Comparison of ENCODE assay signal across 8 cellular contexts in genomic region chr11:64241430-64242153, GRCh38. TPM values are rescaled to one million over a fixed set of nuclear protein-coding genes. Genes with fewer than 3 reads are reported as not detected.
DNase-seq lines count a peak whose midpoint lies in the region; ATAC-seq, FAIRE-seq and TF ChIP-seq lines count a peak whose summit lies in the region.

No MANE protein-coding gene starts in this region.

- H3K27ac ChIP-seq in OCI-LY3 (ENCODE audit: low read length) = peak overlapping the region; percentile 89
- peak overlapping the region; percentile 60 for H3K27ac ChIP-seq in muscle layer of duodenum (ENCODE audit: low read length)

- peaks cover 54% of the 10 kb centered on the region for H3K79me2 ChIP-seq in OCI-LY3 (ENCODE audit: low read length)

- DNase-seq in D721Med (ENCODE audit: insufficient read length, low spot score) (peak; percentile 78), HuH-7.5 (ENCODE audit: low spot score) (peak; percentile 88), activated T-cell treated with anti-CD3 and anti-CD28 coated beads for 24 hours (ENCODE audit: low read depth) (peak; percentile 100), epithelial cell of proximal tubule (ENCODE audit: low read depth) (peak; percentile 83)
- peak; percentile 99 for DNase-seq in stimulated activated CD8-positive, alpha-beta memory T cell treated with anti-CD3 and anti-CD28 coated beads, Interleukin-7, amount 100 ng/mL, for 1 hour (ENCODE audit: low read depth in 2 of 2)

- peak overlapping the region; percentile 89 for H3K4me2 ChIP-seq in OCI-LY3 (ENCODE audit: low read length)

- H3K9ac ChIP-seq in OCI-LY3 (ENCODE audit: low read length) = peak overlapping the region; percentile 94

- H4K20me1 ChIP-seq in OCI-LY3 (ENCODE audit: insufficient read depth, low read length) = 0 out of 2 replicates have a peak, but pooled peaks cover 3% of the 10 kb centered on the region

- H3K9me3 ChIP-seq in OCI-LY3 (ENCODE audit: insufficient read depth, low read length) (no peaks in the 10 kb centered on the region), muscle layer of duodenum (ENCODE audit: control insufficient read depth in 1 of 2, low read length in 2 of 2) (no peaks in the 10 kb centered on the region)

- H3K4me3 ChIP-seq in OCI-LY3 (ENCODE audit: low read length) = peak overlapping the region; percentile 94
- peak overlapping the region; percentile 96 for H3K4me3 ChIP-seq in epithelial cell of proximal tubule (ENCODE audit: low read depth, low read length)
- peak overlapping the region; percentile 65 to 93 for H3K4me3 ChIP-seq in muscle layer of duodenum (ENCODE audit: low read depth in 1 of 2, low read length in 2 of 2)

- peaks cover 41% of the 10 kb centered on the region for H3K36me3 ChIP-seq in OCI-LY3 (replicated peaks; ENCODE audit: low read depth, low read length)
- peaks cover 14 to 19% of the 10 kb centered on the region in 2 donors for H3K36me3 ChIP-seq in muscle layer of duodenum (ENCODE audit: control insufficient read depth in 1 of 2, insufficient read depth in 2 of 2, low read length in 2 of 2)

- no peak for TF ChIP-seq CTCF in D721Med (IDR thresholded peaks at IDR 0.05; ENCODE audit: insufficient read depth, missing control alignments)
- TF ChIP-seq CTCF in OCI-LY3 (IDR thresholded peaks at IDR 0.05; ENCODE audit: low read depth, low read length) = no peak
- no peak for TF ChIP-seq CTCF in epithelial cell of proximal tubule (conservative IDR thresholded peaks at IDR 0.05; ENCODE audit: low read depth, low read length)

- H3K4me1 ChIP-seq in OCI-LY3 (ENCODE audit: low read length) (peaks cover 56% of the 10 kb centered on the region), muscle layer of duodenum (ENCODE audit: control insufficient read depth in 1 of 2, insufficient read depth in 2 of 2, low read length in 2 of 2) (peaks cover 13 to 39% of the 10 kb centered on the region in 2 donors)

- no peak overlapping the region for H2AFZ ChIP-seq in OCI-LY3 (ENCODE audit: low read depth, low read length)

- H3K27me3 ChIP-seq in OCI-LY3 (ENCODE audit: low read depth, low read length) (no peaks in the 10 kb centered on the region), muscle layer of duodenum (ENCODE audit: low read depth, low read length) (no peaks in the 10 kb centered on the region)

- FAIRE-seq in D721Med (lab: Jason Lieb, UNC) = no peak

- ATAC-seq in GM21515 (IDR thresholded peaks at IDR 0.05; ENCODE audit: unreplicated experiment) = peak; percentile 12

RNA-seq across cellular contexts. Expression of gene FKBP2, which starts 0.7 kb away (rescaled TPM):
- total RNA-seq in epithelial cell of proximal tubule = 72.6 and 184 TPM in 2 replicates

RNA-seq across cellular contexts. Expression of gene PPP1R14B, which starts 5.2 kb away (rescaled TPM):
- total RNA-seq in epithelial cell of proximal tubule = 674 and 753 TPM in 2 replicates

RNA-seq across cellular contexts. Expression of gene VEGFB, which starts 7.2 kb away (rescaled TPM):
- total RNA-seq in epithelial cell of proximal tubule = 15.6 and 25.7 TPM in 2 replicates

RNA-seq across cellular contexts. Expression of gene PLCB3, which starts 9.7 kb away (rescaled TPM):
- total RNA-seq in epithelial cell of proximal tubule = 42.8 and 43.5 TPM in 2 replicates

RNA-seq across cellular contexts. Expression of gene DNAJC4, which starts 11.2 kb away (rescaled TPM):
- total RNA-seq in epithelial cell of proximal tubule = 12.5 and 17.6 TPM in 2 replicates

Comparison
In these comparisons a context has a peak if more than half of its experiments do, and no peak if none do; other contexts are left out.
1. Peak in every context shown above with its lines: DNase-seq, ATAC-seq, H3K4me3 ChIP-seq and H3K27ac ChIP-seq.